1 cellular context compared by ENCODE assay signal in genomic region chr6:116159782-116160524, GRCh38.
TF ChIP-seq lines count a peak whose summit lies in the region.

No MANE protein-coding gene starts in this region.

TF ChIP-seq in SK-N-SH, 30 proteins besides CTCF, POLR2A, EP300 and RAD21 (continued from another document):
- TF ChIP-seq USF2 (IDR thresholded peaks at IDR 0.05; ENCODE audit: borderline replicate concordance, low read depth, low read length) = no peak
- no peak for TF ChIP-seq NRF1 (IDR thresholded peaks at IDR 0.05; ENCODE audit: low read depth, low read length)
- no peak for TF ChIP-seq YY1 (IDR thresholded peaks at IDR 0.05; ENCODE audit: low read depth)
- 0 out of 2 replicates have a peak, but pooled peaks have one; percentile 21 for TF ChIP-seq TEAD4 (IDR thresholded peaks at IDR 0.05; ENCODE audit: borderline replicate concordance, insufficient read depth)
- TF ChIP-seq MAX (IDR thresholded peaks at IDR 0.05; ENCODE audit: low read depth) = no peak
- no peak for TF ChIP-seq GABPA (IDR thresholded peaks at IDR 0.05; ENCODE audit: low read depth)
- no peak for TF ChIP-seq FOXJ3 (CRISPR knock-in tag; IDR thresholded peaks at IDR 0.05)
- TF ChIP-seq SMC3 (IDR thresholded peaks at IDR 0.05; ENCODE audit: low read depth, low read length) = no peak
- no peak for TF ChIP-seq MXI1 (IDR thresholded peaks at IDR 0.05; ENCODE audit: low read depth, low read length)
- TF ChIP-seq PBX3 (IDR thresholded peaks at IDR 0.05) = peak; percentile 28; the same call in 1 of the 2 replicates
- TF ChIP-seq RXRA (IDR thresholded peaks at IDR 0.05; ENCODE audit: borderline replicate concordance, low read depth) = no peak
